In the genomic region with DNA sequence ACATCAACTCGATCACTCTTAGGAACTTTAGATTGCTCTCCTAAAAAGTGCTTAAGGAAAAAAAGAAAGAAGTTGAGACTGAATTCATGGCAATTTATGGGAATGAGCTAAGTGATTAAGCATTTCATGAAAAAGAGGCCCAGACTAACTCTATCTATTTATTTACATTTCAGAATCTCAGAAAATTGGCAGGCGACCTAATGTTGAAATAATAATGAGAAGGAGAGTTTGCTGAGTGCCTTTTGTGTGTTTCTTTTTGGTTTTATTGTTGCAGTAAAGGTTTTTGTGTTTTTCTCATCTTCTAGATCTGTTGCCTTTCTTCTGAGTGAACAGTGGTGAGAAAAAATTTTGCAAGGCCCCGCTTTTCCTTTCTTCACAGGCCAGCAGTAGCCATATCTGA, we compare ENCODE assay signal across 1 cellular context.
TF ChIP-seq lines count a peak whose summit lies in the region.

No MANE protein-coding gene starts in this region.

TF ChIP-seq in endothelial cell of umbilical vein, 7 proteins besides CTCF, POLR2A, EP300 and RAD21 (continued from another document):
- TF ChIP-seq, protein P1, sequence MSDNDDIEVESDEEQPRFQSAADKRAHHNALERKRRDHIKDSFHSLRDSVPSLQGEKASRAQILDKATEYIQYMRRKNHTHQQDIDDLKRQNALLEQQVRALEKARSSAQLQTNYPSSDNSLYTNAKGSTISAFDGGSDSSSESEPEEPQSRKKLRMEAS (IDR thresholded peaks at IDR 0.05; ENCODE audit: insufficient read depth, insufficient read length), result no peak
- TF ChIP-seq POLR2AphosphoS5 (IDR thresholded peaks at IDR 0.05; ENCODE audit: insufficient read depth, low read depth, low read length) (no peak), EZH2 (IDR thresholded peaks at IDR 0.05; ENCODE audit: borderline replicate concordance, low read depth, low read length, severe bottlenecking) (no peak), MYC (IDR thresholded peaks at IDR 0.05; ENCODE audit: low read depth, low read length) (no peak), JUN (IDR thresholded peaks at IDR 0.05; ENCODE audit: borderline replicate concordance, insufficient read depth, insufficient read length, low read depth) (no peak), GATA2 (IDR thresholded peaks at IDR 0.05; ENCODE audit: insufficient read depth, insufficient read length, low read depth, low read length) (no peak)
TF ChIP-seq in endothelial cell of umbilical vein: peak in this region for 0.
